In genomic region chr3:98021821-98022220, GRCh38 we compare ENCODE assay signal across 14 cellular contexts. TPM values are rescaled to one million over a fixed set of nuclear protein-coding genes. Genes with fewer than 3 reads are reported as not detected.
DNase-seq lines count a peak whose midpoint lies in the region; ATAC-seq, FAIRE-seq and TF ChIP-seq lines count a peak whose summit lies in the region.
"Had no signal": no experiment of that assay in that cellular context is flagged by ENCODE, and none has a peak within 500 bp of the region (broad histone marks: within the 10 kb centered on the region; RNA-seq: fewer than 3 reads in every experiment).

No MANE protein-coding gene starts in this region.

- no peak for FAIRE-seq in GM12892 (lab: Jason Lieb, UNC)

- H3K27ac Mint-ChIP-seq in T-helper 2 cell treated with Interferon-gamma antibody and Interleukin-4, amounts not matched to agents 5 μg/mL and 100 μg/mL, for 36 hours: no peak overlapping the region
- H3K27ac Mint-ChIP-seq: activated naive CD8-positive, alpha-beta T cell treated with anti-CD3 and anti-CD28 coated beads, Interleukin-2, amount 10 ng/mL, durations not matched to agents 7 days and 5 days; natural killer cell treated with Interleukin-12 subunit alpha and Interleukin-12 subunit beta and Interleukin-15 and Interleukin-18, amount 100 ng/mL, for 72 hours had no signal

- no peak overlapping the region for H3K4me3 ChIP-seq in heart left ventricle
- H3K4me3 ChIP-seq: uterus had no signal

- 27 to 30% (median 28%) methylated on average over 3 of the region's 3 CpGs for WGBS in heart left ventricle, 4 donors

- H3K4me1 Mint-ChIP-seq in T-helper 2 cell treated with Interferon-gamma antibody and Interleukin-4, amounts not matched to agents 5 μg/mL and 100 μg/mL, for 36 hours (ENCODE audit: low read depth): peaks cover 8% of the 10 kb centered on the region

- intact Hi-C loops in heart left ventricle (cut with DNase I): loop anchor here in 5 of 10 donors (2.0 to 5.0 kb wide), 4 partner anchors 45 to 1160 kb away; partner anchors contain the start of gene RIOX2 (in 1 of the 5)

- H3K27ac ChIP-seq in heart left ventricle: no peak overlapping the region
- H3K27ac ChIP-seq: uterus had no signal

- peak; percentile 42 for DNase-seq in ELR (ENCODE audit: low read depth)
- DNase-seq in RKO (ENCODE audit: low spot score): peak; percentile 54
- DNase-seq in heart left ventricle: no peak
- DNase-seq in T-helper 2 cell treated with Interferon-gamma antibody and Interleukin-4, amounts not matched to agents 5 μg/mL and 100 μg/mL, for 36 hours (ENCODE audit: low spot score): no peak
- DNase-seq in GM12892 (ENCODE audit: insufficient read length): no peak
- DNase-seq in SW480 (ENCODE audit: low spot score): no peak
- no peak for DNase-seq in UCSD-AML1 (lab: John Stamatoyannopoulos, UW; ENCODE audit: unreplicated experiment)
- DNase-seq: activated CD8-positive, alpha-beta memory T cell treated with anti-CD3 and anti-CD28 coated beads for 24 hours; activated naive CD8-positive, alpha-beta T cell treated with anti-CD3 and anti-CD28 coated beads, Interleukin-2, amount 10 ng/mL, durations not matched to agents 7 days and 5 days; stimulated activated CD4-positive, alpha-beta T cell treated with anti-CD3 and anti-CD28 coated beads, Interleukin-12 subunit alpha, Interleukin-12 subunit beta, amount 100 ng/mL, for 4 hours; stimulated activated CD8-positive, alpha-beta memory T cell treated with anti-CD3 and anti-CD28 coated beads, Interleukin-4, amount 100 ng/mL, for 48 hours; uterus had no signal

- no peaks in the 10 kb centered on the region for H3K27me3 Mint-ChIP-seq in T-helper 2 cell treated with Interferon-gamma antibody and Interleukin-4, amounts not matched to agents 5 μg/mL and 100 μg/mL, for 36 hours (ENCODE audit: low read depth)

- TF ChIP-seq POLR2A in heart left ventricle (IDR thresholded peaks at IDR 0.05) (no peak), GM12892 (IDR thresholded peaks at IDR 0.05; ENCODE audit: low read depth, low read length) (no peak)

- no peak overlapping the region for H3K4me3 Mint-ChIP-seq in T-helper 2 cell treated with Interferon-gamma antibody and Interleukin-4, amounts not matched to agents 5 μg/mL and 100 μg/mL, for 36 hours
- H3K4me3 Mint-ChIP-seq: activated naive CD8-positive, alpha-beta T cell treated with anti-CD3 and anti-CD28 coated beads, Interleukin-2, amount 10 ng/mL, durations not matched to agents 7 days and 5 days; natural killer cell treated with Interleukin-12 subunit alpha and Interleukin-12 subunit beta and Interleukin-15 and Interleukin-18, amount 100 ng/mL, for 72 hours had no signal

- peak; percentile 37 for ATAC-seq in HG02642 (IDR thresholded peaks at IDR 0.05; ENCODE audit: poor library complexity, unreplicated experiment)
- ATAC-seq in heart left ventricle: peak; percentile 68 to 94 (median 88)
- ATAC-seq: natural killer cell treated with Interleukin-12 subunit alpha and Interleukin-12 subunit beta and Interleukin-15 and Interleukin-18, amount 100 ng/mL, for 72 hours had no signal

- H3K36me3 ChIP-seq in heart left ventricle: no peaks in the 10 kb centered on the region
- H3K36me3 ChIP-seq: uterus had no signal

- H3K27me3 ChIP-seq in heart left ventricle: no peaks in the 10 kb centered on the region
- H3K27me3 ChIP-seq: uterus had no signal

- no peaks in the 10 kb centered on the region for H3K36me3 Mint-ChIP-seq in T-helper 2 cell treated with Interferon-gamma antibody and Interleukin-4, amounts not matched to agents 5 μg/mL and 100 μg/mL, for 36 hours (ENCODE audit: low read depth)
- H3K36me3 Mint-ChIP-seq: activated naive CD8-positive, alpha-beta T cell treated with anti-CD3 and anti-CD28 coated beads, Interleukin-2, amount 10 ng/mL, durations not matched to agents 7 days and 5 days; natural killer cell treated with Interleukin-12 subunit alpha and Interleukin-12 subunit beta and Interleukin-15 and Interleukin-18, amount 100 ng/mL, for 72 hours had no signal

- TF ChIP-seq CTCF in heart left ventricle (IDR thresholded peaks at IDR 0.05): no peak

- H3K9me3 ChIP-seq in heart left ventricle: no peaks in the 10 kb centered on the region
- H3K9me3 ChIP-seq: uterus had no signal

- no peaks in the 10 kb centered on the region for H3K9me3 Mint-ChIP-seq in T-helper 2 cell treated with Interferon-gamma antibody and Interleukin-4, amounts not matched to agents 5 μg/mL and 100 μg/mL, for 36 hours
- H3K9me3 Mint-ChIP-seq: activated naive CD8-positive, alpha-beta T cell treated with anti-CD3 and anti-CD28 coated beads, Interleukin-2, amount 10 ng/mL, durations not matched to agents 7 days and 5 days; natural killer cell treated with Interleukin-12 subunit alpha and Interleukin-12 subunit beta and Interleukin-15 and Interleukin-18, amount 100 ng/mL, for 72 hours had no signal

- H3K4me1 ChIP-seq in heart left ventricle: peaks cover 0 to 8% (median 0%) of the 10 kb centered on the region in 12 donors
- H3K4me1 ChIP-seq: uterus had no signal

RNA-seq across cellular contexts. Expression of gene GABRR3, which starts 13.3 kb away (rescaled TPM):
- not detected for total RNA-seq in heart left ventricle
- not detected for polyA plus RNA-seq in heart left ventricle
- polyA plus RNA-seq in GM12892 (2012; ENCODE audit: missing spikeins): not detected
- total RNA-seq: activated naive CD8-positive, alpha-beta T cell treated with anti-CD3 and anti-CD28 coated beads, Interleukin-2, amount 10 ng/mL, durations not matched to agents 7 days and 5 days; natural killer cell treated with Interleukin-12 subunit alpha and Interleukin-12 subunit beta and Interleukin-15 and Interleukin-18, amount 100 ng/mL, for 72 hours; uterus had no signal

RNA-seq across cellular contexts. Expression of gene RIOX2, which starts 49.6 kb away (rescaled TPM):
- 10 to 100 TPM; 10.3 to 15.9 (median 12.1) TPM for total RNA-seq in heart left ventricle
- polyA plus RNA-seq in heart left ventricle: 10 to 100 TPM in 1 of 2 donors, 1 to 10 TPM in 1; 8.9 to 13.3 TPM
- polyA plus RNA-seq in GM12892 (2012; ENCODE audit: missing spikeins): 27.0 TPM

Comparison
In these comparisons a context has a peak if more than half of its experiments do, and no peak if none do; other contexts are left out.
1. DNase-seq: peak in ELR (single experiment) and RKO (single experiment); none in heart left ventricle (0 of 5), T-helper 2 cell treated with Interferon-gamma antibody and Interleukin-4, amounts not matched to agents 5 μg/mL and 100 μg/mL, for 36 hours (single experiment), GM12892 (single experiment), SW480 (single experiment) and UCSD-AML1 (single experiment).